10 cellular contexts compared by ENCODE assay signal in the genomic region with DNA sequence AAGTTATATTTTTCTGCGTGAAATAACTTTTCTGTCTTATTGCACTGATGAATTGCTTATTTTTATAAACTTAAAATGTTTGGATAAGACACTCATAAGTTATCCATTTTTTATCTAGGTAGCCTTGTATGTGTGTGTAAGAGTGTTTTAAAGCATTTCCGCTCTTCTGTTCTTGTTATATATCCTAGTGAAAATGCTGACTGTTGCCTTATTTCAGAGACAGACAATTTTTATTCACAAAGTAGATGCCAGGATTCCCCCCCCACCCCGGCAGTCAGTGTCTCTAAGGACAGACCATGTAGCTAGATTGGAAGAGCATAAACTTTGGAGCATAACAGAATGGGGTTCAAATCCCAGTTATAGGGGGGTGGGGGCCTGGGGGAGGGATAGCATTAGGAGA. TPM values are rescaled to one million over a fixed set of nuclear protein-coding genes. Genes with fewer than 3 reads are reported as not detected.
DNase-seq lines count a peak whose midpoint lies in the region; TF ChIP-seq lines count a peak whose summit lies in the region.
"Had no signal": no experiment of that assay in that cellular context is flagged by ENCODE, and none has a peak within 500 bp of the region (broad histone marks: within the 10 kb centered on the region; RNA-seq: fewer than 3 reads in every experiment).

No MANE protein-coding gene starts in this region.

- WGBS in esophagus muscularis mucosa = 41% methylated on average over 3 of the region's 3 CpGs

- TF ChIP-seq POLR2A in esophagus muscularis mucosa (IDR thresholded peaks at IDR 0.05; ENCODE audit: low read depth) = no peak

- no peaks in the 10 kb centered on the region for H3K9me3 Mint-ChIP-seq in T-helper 1 cell treated with Interleukin-12 subunit alpha and Interleukin-12 subunit beta and Interleukin-4 antibody, amounts not matched to agents 30 μg/mL and 1 μg/mL, for 36 hours

- POLR2A ChIA-PET in GM10248 (lab: Yijun Ruan, JAX) = interaction anchor here (0.7 kb wide), 1 partner anchor 15 kb away, joined by 4 read pairs; no protein-coding TSS in a partner anchor

- H3K36me3 ChIP-seq in SJSA1 (peaks cover 39% of the 10 kb centered on the region), esophagus muscularis mucosa (peaks cover 0 to 7% (median 0%) of the 10 kb centered on the region in 4 donors)

- H3K4me3 Mint-ChIP-seq in T-helper 1 cell treated with Interleukin-12 subunit alpha and Interleukin-12 subunit beta and Interleukin-4 antibody, amounts not matched to agents 30 μg/mL and 1 μg/mL, for 36 hours = peak overlapping the region; percentile 94

- H3K27ac ChIP-seq in SJSA1 = peak overlapping the region; percentile 99
- H3K27ac ChIP-seq in esophagus muscularis mucosa (replicated peaks in 1 of 4) = no peak overlapping the region

- H3K9me3 ChIP-seq in SJSA1 (replicated peaks) (no peaks in the 10 kb centered on the region), esophagus muscularis mucosa (no peaks in the 10 kb centered on the region)

- TF ChIP-seq EP300 in esophagus muscularis mucosa (IDR thresholded peaks at IDR 0.05) = no peak

- peaks cover 40% of the 10 kb centered on the region for H3K4me1 Mint-ChIP-seq in T-helper 1 cell treated with Interleukin-12 subunit alpha and Interleukin-12 subunit beta and Interleukin-4 antibody, amounts not matched to agents 30 μg/mL and 1 μg/mL, for 36 hours (ENCODE audit: low read depth)

- H3K27me3 ChIP-seq in SJSA1 (replicated peaks) = no peaks in the 10 kb centered on the region
- no peaks in the 10 kb centered on the region for H3K27me3 ChIP-seq in esophagus muscularis mucosa

- H3K27ac Mint-ChIP-seq in T-helper 1 cell treated with Interleukin-12 subunit alpha and Interleukin-12 subunit beta and Interleukin-4 antibody, amounts not matched to agents 30 μg/mL and 1 μg/mL, for 36 hours = peak overlapping the region; percentile 54

- CTCF ChIA-PET in GM10248 (lab: Yijun Ruan, JAX) = interaction anchor here (0.7 to 1.7 kb wide), 5 partner anchors 8 to 36 kb away, joined by 3 to 5 read pairs (median 3); no protein-coding TSS in a partner anchor

- TF ChIP-seq CTCF in esophagus muscularis mucosa (IDR thresholded peaks at IDR 0.05) (no peak), retinal pigment epithelial cell (conservative IDR thresholded peaks at IDR 0.05; ENCODE audit: low read depth, low read length) (no peak), GM10248 (IDR thresholded peaks at IDR 0.05; ENCODE audit: control extremely low read depth, extremely low read depth, low read depth, missing control alignments) (no peak)

- H3K36me3 Mint-ChIP-seq in T-helper 1 cell treated with Interleukin-12 subunit alpha and Interleukin-12 subunit beta and Interleukin-4 antibody, amounts not matched to agents 30 μg/mL and 1 μg/mL, for 36 hours (ENCODE audit: low read depth) = peaks cover 10% of the 10 kb centered on the region

- H3K4me1 ChIP-seq in SJSA1 (replicated peaks) (peaks cover 24% of the 10 kb centered on the region), esophagus muscularis mucosa (peaks cover 38 to 69% (median 61%) of the 10 kb centered on the region in 4 donors)

- intact Hi-C loops in esophagus muscularis mucosa (cut with DNase I) = loop anchor here (10.0 kb wide), 1 partner anchor 364 kb away; a partner anchor contains a TSS

- H3K27me3 Mint-ChIP-seq in T-helper 1 cell treated with Interleukin-12 subunit alpha and Interleukin-12 subunit beta and Interleukin-4 antibody, amounts not matched to agents 30 μg/mL and 1 μg/mL, for 36 hours (ENCODE audit: low read depth) = peaks cover 9% of the 10 kb centered on the region

- H3K4me3 ChIP-seq in SJSA1 (peak overlapping the region; percentile 84), esophagus muscularis mucosa (peak overlapping the region; percentile 78 to 98 (median 84)), retinal pigment epithelial cell (ENCODE audit: low read length) (peak overlapping the region; percentile 89)

- no peak for DNase-seq in T-helper 1 cell
- no peak for DNase-seq in SJSA1 (ENCODE audit: low read depth in 1 of 2, low spot score in 2 of 2)
- no peak for DNase-seq in esophagus muscularis mucosa (ENCODE audit: extremely low spot score)
- no peak for DNase-seq in retinal pigment epithelial cell (ENCODE audit: low read depth)
- DNase-seq in GM10248 (ENCODE audit: extremely low spot score) = no peak
- no peak for DNase-seq in OCI-M2 (lab: John Stamatoyannopoulos, UW; ENCODE audit: unreplicated experiment)
- DNase-seq in activated gamma-delta T cell treated with Interleukin-2 at 50 U/mL for 16 hours = no peak
- DNase-seq: NCI-H69; stimulated activated CD4-positive, alpha-beta T cell treated with anti-CD3 and anti-CD28 coated beads, Interleukin-4, amount 100 ng/mL, for 1 hour had no signal

RNA-seq across cellular contexts. Expression of a gene that starts 1.6 kb away (rescaled TPM):
- total RNA-seq in SJSA1 (2014; rRNA removed; shearing (Covaris generic)) = 65.0 and 69.5 TPM in 2 replicates
- total RNA-seq in esophagus muscularis mucosa = 10 to 100 TPM; 27.7 to 50.2 (median 39.5) TPM
